8 cellular contexts compared by ENCODE assay signal in the genomic region with DNA sequence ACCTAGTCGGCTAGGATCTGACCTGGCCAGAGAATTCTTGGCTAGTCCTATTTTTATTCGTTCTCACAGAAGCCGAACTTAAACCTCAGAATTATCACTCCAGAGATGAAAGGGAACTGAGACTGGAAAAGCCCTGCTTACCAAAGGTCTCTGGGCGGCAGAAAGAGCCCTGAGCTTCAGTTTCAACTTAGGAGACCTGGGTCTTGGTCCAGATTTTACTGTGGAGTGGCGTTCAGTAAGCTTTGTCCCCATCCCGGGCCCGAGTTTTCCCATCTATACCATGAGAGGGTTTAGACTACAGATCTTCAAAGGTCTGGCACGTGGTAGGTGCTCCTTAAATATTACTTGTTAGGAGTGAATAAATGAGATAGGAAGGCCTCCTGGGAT. TPM values are rescaled to one million over a fixed set of nuclear protein-coding genes. Genes with fewer than 3 reads are reported as not detected.
DNase-seq lines count a peak whose midpoint lies in the region; ATAC-seq lines count a peak whose summit lies in the region.

No MANE protein-coding gene starts in this region.

- H3K4me1 ChIP-seq in stomach smooth muscle (ENCODE audit: control insufficient read depth, insufficient read depth, low read length): peaks cover 4% of the 10 kb centered on the region

- ATAC-seq in GM18867 (IDR thresholded peaks at IDR 0.05; ENCODE audit: unreplicated experiment) (peak; percentile 16), HG03159 (IDR thresholded peaks at IDR 0.05; ENCODE audit: unreplicated experiment) (peak; percentile 13)
- ATAC-seq in activated T-cell treated with anti-CD3 and anti-CD28 coated beads, Interleukin-2, amount 50 U/mL, for 72 hours (replicated peaks in 1 of 2): no peak

- peaks cover 34% of the 10 kb centered on the region for H3K4me1 Mint-ChIP-seq in activated T-cell treated with anti-CD3 and anti-CD28 coated beads, Interleukin-2, amount 50 U/mL, for 72 hours (ENCODE audit: low read depth)

- H3K9me3 ChIP-seq in iPS-18c (ENCODE audit: control insufficient read depth, insufficient read depth, low read length): no peaks in the 10 kb centered on the region
- H3K9me3 ChIP-seq in stomach smooth muscle (ENCODE audit: control insufficient read depth in 2 of 2, low read length in 2 of 2): no peaks in the 10 kb centered on the region

- H3K4me3 Mint-ChIP-seq in activated T-cell treated with anti-CD3 and anti-CD28 coated beads, Interleukin-2, amount 50 U/mL, for 72 hours: peak overlapping the region; percentile 90 to 98

- H3K9me3 Mint-ChIP-seq in activated T-cell treated with anti-CD3 and anti-CD28 coated beads, Interleukin-2, amount 50 U/mL, for 72 hours: no peaks in the 10 kb centered on the region

- peak overlapping the region; percentile 93 for H3K27ac Mint-ChIP-seq in activated T-cell treated with anti-CD3 and anti-CD28 coated beads, Interleukin-2, amount 50 U/mL, for 72 hours

- H3K9ac ChIP-seq in stomach smooth muscle (ENCODE audit: low read length in 2 of 2): peak overlapping the region; percentile 68 to 87

- peaks cover 0 to 3% of the 10 kb centered on the region in 2 donors for H3K36me3 Mint-ChIP-seq in activated T-cell treated with anti-CD3 and anti-CD28 coated beads, Interleukin-2, amount 50 U/mL, for 72 hours (ENCODE audit: insufficient read depth in 2 of 2)

- DNase-seq in activated T-cell treated with anti-CD3 and anti-CD28 coated beads, Interleukin-2, amount 50 U/mL, for 72 hours: peak; percentile 5 to 6
- no peak for DNase-seq in HT-29 (ENCODE audit: low spot score)
- no peak for DNase-seq in activated effector memory CD4-positive, alpha-beta T cell treated with Interleukin-2 at 50 U/mL for 16 hours
- DNase-seq in activated CD8-positive, alpha-beta memory T cell treated with anti-CD3 and anti-CD28 coated beads for 24 hours: no peak

- H3K27me3 ChIP-seq in stomach smooth muscle (ENCODE audit: control insufficient read depth in 1 of 2, insufficient read depth in 2 of 2, low read length in 2 of 2): no peaks in the 10 kb centered on the region

- H3K36me3 ChIP-seq in stomach smooth muscle (ENCODE audit: control insufficient read depth in 2 of 2, insufficient read depth in 2 of 2, low read length in 2 of 2): peaks cover 0 to 2% of the 10 kb centered on the region in 2 donors

- H3K27ac ChIP-seq in stomach smooth muscle (ENCODE audit: low read length): peak overlapping the region; percentile 58

- H3K4me3 ChIP-seq in iPS-18c (ENCODE audit: insufficient read depth, low read depth, low read length) (peak overlapping the region; percentile 78), stomach smooth muscle (ENCODE audit: low read length in 2 of 2) (peak overlapping the region; percentile 74 to 88)

- no peaks in the 10 kb centered on the region for H3K27me3 Mint-ChIP-seq in activated T-cell treated with anti-CD3 and anti-CD28 coated beads, Interleukin-2, amount 50 U/mL, for 72 hours (ENCODE audit: low read depth)

RNA-seq across cellular contexts. Expression of a gene that starts 0.5 kb away (rescaled TPM):
- total RNA-seq in activated T-cell treated with anti-CD3 and anti-CD28 coated beads, Interleukin-2, amount 50 U/mL, for 72 hours: 10 to 100 TPM; 15.7 to 16.9 TPM
- total RNA-seq in HT-29 (2014; rRNA removed; shearing (Covaris generic)): 33.9 and 43.5 TPM in 2 replicates

RNA-seq across cellular contexts. Expression of a gene that starts 40.2 kb away (rescaled TPM):
- total RNA-seq in activated T-cell treated with anti-CD3 and anti-CD28 coated beads, Interleukin-2, amount 50 U/mL, for 72 hours: 100 to 1,000 TPM; 154 to 160 TPM
- total RNA-seq in HT-29 (2014; rRNA removed; shearing (Covaris generic)): 41.3 and 57.1 TPM in 2 replicates

RNA-seq across cellular contexts. Expression of a gene that starts 40.4 kb away (rescaled TPM):
- 10 to 100 TPM; 15.4 to 22.6 TPM for total RNA-seq in activated T-cell treated with anti-CD3 and anti-CD28 coated beads, Interleukin-2, amount 50 U/mL, for 72 hours
- total RNA-seq in HT-29 (2014; rRNA removed; shearing (Covaris generic)): 3.8 and 8.9 TPM in 2 replicates

Comparison
In these comparisons a context has a peak if more than half of its experiments do, and no peak if none do; other contexts are left out.
1. ATAC-seq: peak in GM18867 (single experiment) and HG03159 (single experiment); none in activated T-cell treated with anti-CD3 and anti-CD28 coated beads, Interleukin-2, amount 50 U/mL, for 72 hours (0 of 2).
2. DNase-seq: peak in activated T-cell treated with anti-CD3 and anti-CD28 coated beads, Interleukin-2, amount 50 U/mL, for 72 hours (2 of 2); none in HT-29 (single experiment), activated effector memory CD4-positive, alpha-beta T cell treated with Interleukin-2 at 50 U/mL for 16 hours (single experiment) and activated CD8-positive, alpha-beta memory T cell treated with anti-CD3 and anti-CD28 coated beads for 24 hours (single experiment).